Comparison of ENCODE assay signal across 13 cellular contexts in genomic region chr10:122555431-122555830, GRCh38. TPM values are rescaled to one million over a fixed set of nuclear protein-coding genes. Genes with fewer than 3 reads are reported as not detected.
"Had no signal": no experiment of that assay in that cellular context is flagged by ENCODE, and none has a peak within 500 bp of the region (broad histone marks: within the 10 kb centered on the region; RNA-seq: fewer than 3 reads in every experiment).

No MANE protein-coding gene starts in this region.

- H3K27ac ChIP-seq: colonic mucosa, gastroesophageal sphincter, neural progenitor cell, parathyroid adenoma, skin epidermis, stomach, vagina had no signal

- H3K36me3 Mint-ChIP-seq: neural progenitor cell had no signal

- H3K9me3 Mint-ChIP-seq: activated naive CD4-positive, alpha-beta T cell treated with anti-CD3 and anti-CD28 coated beads for 36 hours had no signal

- H3K4me3 Mint-ChIP-seq: activated naive CD4-positive, alpha-beta T cell treated with anti-CD3 and anti-CD28 coated beads for 36 hours; neural progenitor cell had no signal

- DNase-seq: activated CD4-positive, alpha-beta T cell treated with anti-CD3 and anti-CD28 coated beads for 4 hours; activated CD8-positive, alpha-beta memory T cell treated with anti-CD3 and anti-CD28 coated beads for 24 hours; activated naive CD4-positive, alpha-beta T cell treated with anti-CD3 and anti-CD28 coated beads for 36 hours; colonic mucosa; effector CD8-positive, alpha-beta T cell; left ventricle myocardium superior; stomach; T1000 had no signal

- H3K27ac Mint-ChIP-seq: activated naive CD4-positive, alpha-beta T cell treated with anti-CD3 and anti-CD28 coated beads for 36 hours; neural progenitor cell had no signal

- H3K4me3 ChIP-seq: colonic mucosa, gastroesophageal sphincter, neural progenitor cell, skin epidermis, stomach, vagina had no signal

- ATAC-seq: gastroesophageal sphincter, left ventricle myocardium superior had no signal

RNA-seq across cellular contexts. Expression of gene DMBT1, which starts 5.1 kb away (rescaled TPM):
- total RNA-seq: activated naive CD4-positive, alpha-beta T cell treated with anti-CD3 and anti-CD28 coated beads for 36 hours; vagina had no signal
